Comparison of ENCODE assay signal across 9 cellular contexts in genomic region chr7:102396710-102397019, GRCh38. TPM values are rescaled to one million over a fixed set of nuclear protein-coding genes. Genes with fewer than 3 reads are reported as not detected.
DNase-seq lines count a peak whose midpoint lies in the region; ATAC-seq and TF ChIP-seq lines count a peak whose summit lies in the region.
"Had no signal": no experiment of that assay in that cellular context is flagged by ENCODE, and none has a peak within 500 bp of the region (broad histone marks: within the 10 kb centered on the region; RNA-seq: fewer than 3 reads in every experiment).

No MANE protein-coding gene starts in this region.

- peak overlapping the region; percentile 78 for H4K8ac ChIP-seq in trophoblast cell (ENCODE audit: low read depth, low read length)

- ATAC-seq in HG03025 (IDR thresholded peaks at IDR 0.05; ENCODE audit: low FRiP score, unreplicated experiment): no peak
- ATAC-seq in GM18873 (IDR thresholded peaks at IDR 0.05; ENCODE audit: low FRiP score, unreplicated experiment): no peak

- intact Hi-C loops in esophagus squamous epithelium (cut with DNase I): no loop called here

- H3K18ac ChIP-seq in trophoblast cell (ENCODE audit: low read length): peak overlapping the region; percentile 47

- H3K23ac ChIP-seq in trophoblast cell (ENCODE audit: low read length): no peak overlapping the region

- peak overlapping the region; percentile 66 for H3K4ac ChIP-seq in trophoblast cell (ENCODE audit: low read depth, low read length)

- peak overlapping the region; percentile 52 for H4K91ac ChIP-seq in trophoblast cell (ENCODE audit: low read depth, low read length)

- H2AK5ac ChIP-seq in trophoblast cell (ENCODE audit: low read length): peak overlapping the region; percentile 17

- peak overlapping the region; percentile 85 for H3K14ac ChIP-seq in trophoblast cell (ENCODE audit: low read length)

- H4K12ac ChIP-seq in trophoblast cell (ENCODE audit: low read depth, low read length): peak overlapping the region; percentile 22

- TF ChIP-seq POLR2A in Peyer's patch (IDR thresholded peaks at IDR 0.05) (no peak), esophagus squamous epithelium (IDR thresholded peaks at IDR 0.05) (no peak)

- peak overlapping the region; percentile 81 for H3K4me2 ChIP-seq in trophoblast cell (ENCODE audit: low read length)

- no peak overlapping the region for H2AFZ ChIP-seq in trophoblast cell (ENCODE audit: insufficient read depth, low read length, poor library complexity)

- H3K79me2 ChIP-seq in trophoblast cell (ENCODE audit: control insufficient read depth, insufficient read depth, low read length, poor library complexity): peaks cover 8% of the 10 kb centered on the region

- no peak overlapping the region for H2BK12ac ChIP-seq in trophoblast cell (ENCODE audit: low read length)

- no peak for TF ChIP-seq CTCF in GM12864 (IDR thresholded peaks at IDR 0.05; ENCODE audit: low read depth, low read length, missing control alignments)
- TF ChIP-seq CTCF in Peyer's patch (IDR thresholded peaks at IDR 0.05): no peak
- no peak for TF ChIP-seq CTCF in esophagus squamous epithelium (IDR thresholded peaks at IDR 0.05)

- peak overlapping the region; percentile 27 for H2BK5ac ChIP-seq in trophoblast cell (ENCODE audit: low read depth, low read length, poor library complexity)

- H3K9ac ChIP-seq in trophoblast cell (ENCODE audit: low read length): peak overlapping the region; percentile 85

- H3K27me3 ChIP-seq in Peyer's patch (no peaks in the 10 kb centered on the region), esophagus squamous epithelium (no peaks in the 10 kb centered on the region), trophoblast cell (ENCODE audit: insufficient read depth, low read length) (no peaks in the 10 kb centered on the region)

- H3K27ac ChIP-seq in Peyer's patch: peak overlapping the region; percentile 74 to 86 (median 76)
- H3K27ac ChIP-seq in esophagus squamous epithelium: peak overlapping the region; percentile 77 to 93 (median 91)
- peak overlapping the region; percentile 62 for H3K27ac ChIP-seq in trophoblast cell (ENCODE audit: low read depth, low read length)

- H3K4me3 ChIP-seq in GM12864 (ENCODE audit: low read depth, low read length): peak overlapping the region; percentile 78
- peak overlapping the region; percentile 70 to 94 (median 82) for H3K4me3 ChIP-seq in Peyer's patch
- H3K4me3 ChIP-seq in esophagus squamous epithelium: peak overlapping the region; percentile 52 to 97 (median 94)
- peak overlapping the region; percentile 87 for H3K4me3 ChIP-seq in trophoblast cell (ENCODE audit: low read depth, low read length)

- H3K4me1 ChIP-seq in Peyer's patch: peaks cover 0 to 8% (median 3%) of the 10 kb centered on the region in 4 donors
- H3K4me1 ChIP-seq in esophagus squamous epithelium: peaks cover 7 to 25% (median 12%) of the 10 kb centered on the region in 3 donors
- H3K4me1 ChIP-seq in trophoblast cell (ENCODE audit: control insufficient read depth in 1 of 2, insufficient read depth in 2 of 2, low read length in 2 of 2): peaks cover 6 to 9% of the 10 kb centered on the region in 2 experiments

- H3K36me3 ChIP-seq in Peyer's patch (peaks cover 0 to 36% (median 0%) of the 10 kb centered on the region in 3 donors), esophagus squamous epithelium (peaks cover 0 to 50% (median 12%) of the 10 kb centered on the region in 3 donors), trophoblast cell (ENCODE audit: control insufficient read depth in 1 of 2, insufficient read depth in 2 of 2, low read length in 2 of 2) (peaks cover 23% of the 10 kb centered on the region in 2 experiments)

- no peaks in the 10 kb centered on the region for H3K9me3 ChIP-seq in Peyer's patch
- no peaks in the 10 kb centered on the region for H3K9me3 ChIP-seq in esophagus squamous epithelium
- no peaks in the 10 kb centered on the region for H3K9me3 ChIP-seq in trophoblast cell (ENCODE audit: insufficient read depth, low read depth, low read length)

- 0% methylated on average over 12 of the region's 12 CpGs for WGBS in esophagus squamous epithelium, 2 donors
- WGBS in trophoblast cell (ENCODE audit: extremely low coverage, insufficient coverage, insufficient read length): no CpG with 5 or more reads among the region's 12 CpGs

- peaks cover 19% of the 10 kb centered on the region for H3K79me1 ChIP-seq in trophoblast cell (ENCODE audit: low read length)

- DNase-seq in GM12864 (ENCODE audit: low read depth): no peak
- no peak for DNase-seq in Peyer's patch
- no peak for DNase-seq in esophagus squamous epithelium (lab: John Stamatoyannopoulos, UW)
- no peak for DNase-seq in trophoblast cell
- DNase-seq in DMS153 (lab: John Stamatoyannopoulos, UW): no peak
- no peak for DNase-seq in activated CD4-positive, CD25-positive, alpha-beta regulatory T cell (lab: John Stamatoyannopoulos, UW)

- H2BK120ac ChIP-seq in trophoblast cell (ENCODE audit: insufficient read depth, low read length, poor library complexity): peak overlapping the region; percentile 21

RNA-seq across cellular contexts. Expression of gene PRKRIP1, which starts 0.5 kb away (rescaled TPM):
- total RNA-seq in Peyer's patch (10 to 100 TPM; 20.7 to 63.5 (median 38.2) TPM), esophagus squamous epithelium (10 to 100 TPM; 12.5 to 24.6 (median 16.5) TPM)
- 23.6 and 26.4 TPM in 2 replicates for polyA plus RNA-seq in trophoblast cell (2013)

RNA-seq across cellular contexts. Expression of gene ORAI2, which starts 36.7 kb away (rescaled TPM):
- total RNA-seq in Peyer's patch (10 to 100 TPM in 1 of 4 donors, 1 to 10 TPM in 3; 2.1 to 39.6 (median 4.2) TPM), esophagus squamous epithelium (1 to 10 TPM in 3 of 4 donors, under 1 TPM in 1; 0.30 to 9.1 (median 5.1) TPM)
- 21.6 and 23.0 TPM in 2 replicates for polyA plus RNA-seq in trophoblast cell (2013)

RNA-seq across cellular contexts. Expression of gene SPDYE6, which starts 40.4 kb away (rescaled TPM):
- not detected for total RNA-seq in Peyer's patch
- total RNA-seq in esophagus squamous epithelium: not detected
- polyA plus RNA-seq in trophoblast cell (2013): not detected in 2 replicates
- total RNA-seq: LHCN-M2 had no signal
